1 cellular context compared by ENCODE assay signal in genomic region chr4:26782168-26782829, GRCh38.
TF ChIP-seq lines count a peak whose summit lies in the region.

No MANE protein-coding gene starts in this region.

TF ChIP-seq in GM23338, 12 proteins besides CTCF, POLR2A, EP300 and RAD21 (continued from another document):
- no peak for TF ChIP-seq ETS1 (IDR thresholded peaks at IDR 0.05)
- no peak for TF ChIP-seq EZH2 (IDR thresholded peaks at IDR 0.05; ENCODE audit: low read depth, unreplicated experiment)
- TF ChIP-seq ZNF462 (CRISPR knock-in tag; IDR thresholded peaks at IDR 0.05): no peak
- no peak for TF ChIP-seq NANOG (IDR thresholded peaks at IDR 0.05; ENCODE audit: borderline replicate concordance)
- TF ChIP-seq JUNB (IDR thresholded peaks at IDR 0.05; ENCODE audit: unreplicated experiment): no peak
- TF ChIP-seq STAT1 (IDR thresholded peaks at IDR 0.05; ENCODE audit: unreplicated experiment): no peak
